Comparison of ENCODE assay signal across 18 cellular contexts in genomic region chr7:38694326-38694725, GRCh38.
"Had no signal": no experiment of that assay in that cellular context is flagged by ENCODE, and none has a peak within 500 bp of the region (broad histone marks: within the 10 kb centered on the region; RNA-seq: fewer than 3 reads in every experiment).

No MANE protein-coding gene starts in this region.

- H3K27ac ChIP-seq: VCaP had no signal

- ATAC-seq: activated naive CD8-positive, alpha-beta T cell treated with anti-CD3 and anti-CD28 coated beads, Interleukin-2, amount 50 U/mL, for 24 hours; left cardiac atrium; sciatic nerve had no signal

- DNase-seq: activated CD4-positive, alpha-beta T cell treated with anti-CD3 and anti-CD28 coated beads for 1 hour; activated CD8-positive, alpha-beta memory T cell treated with anti-CD3 and anti-CD28 coated beads for 24 hours; activated CD8-positive, alpha-beta memory T cell treated with anti-CD3 and anti-CD28 coated beads, Interleukin-2, amount 50 U/mL, for 48 hours; activated effector memory CD4-positive, alpha-beta T cell treated with Interleukin-2 at 50 U/mL for 16 hours; activated naive CD4-positive, alpha-beta T cell treated with anti-CD3 and anti-CD28 coated beads, Interleukin-2, amount 10 ng/mL, durations not matched to agents 7 days and 5 days; activated naive CD8-positive, alpha-beta T cell treated with anti-CD3 and anti-CD28 coated beads, Interleukin-2, amount 50 U/mL, for 24 hours; activated T-cell treated with anti-CD3 and anti-CD28 coated beads, Interleukin-2, amount 50 U/mL, for 48 hours; anterior cingulate cortex; caudate nucleus; hippocampal formation; left cardiac atrium; stimulated activated CD4-positive, alpha-beta T cell treated with anti-CD3 and anti-CD28 coated beads, Interleukin-4, amount 100 ng/mL, for 1 hour; stimulated activated naive CD4-positive, alpha-beta T cell had no signal

- H3K4me3 Mint-ChIP-seq: activated naive CD4-positive, alpha-beta T cell treated with anti-CD3 and anti-CD28 coated beads, Interleukin-2, amount 10 ng/mL, durations not matched to agents 7 days and 5 days; activated naive CD8-positive, alpha-beta T cell treated with anti-CD3 and anti-CD28 coated beads, Interleukin-2, amount 50 U/mL, for 24 hours; brain; nephron had no signal

- H3K9me3 Mint-ChIP-seq: activated naive CD8-positive, alpha-beta T cell treated with anti-CD3 and anti-CD28 coated beads, Interleukin-2, amount 50 U/mL, for 24 hours had no signal

- H3K36me3 Mint-ChIP-seq: activated naive CD4-positive, alpha-beta T cell treated with anti-CD3 and anti-CD28 coated beads, Interleukin-2, amount 10 ng/mL, durations not matched to agents 7 days and 5 days; brain had no signal

- H3K4me1 Mint-ChIP-seq: activated naive CD4-positive, alpha-beta T cell treated with anti-CD3 and anti-CD28 coated beads, Interleukin-2, amount 10 ng/mL, durations not matched to agents 7 days and 5 days; activated naive CD8-positive, alpha-beta T cell treated with anti-CD3 and anti-CD28 coated beads, Interleukin-2, amount 50 U/mL, for 24 hours; brain; nephron had no signal

- H3K4me3 ChIP-seq: smooth muscle cell had no signal

- H3K27ac Mint-ChIP-seq: activated naive CD4-positive, alpha-beta T cell treated with anti-CD3 and anti-CD28 coated beads, Interleukin-2, amount 10 ng/mL, durations not matched to agents 7 days and 5 days; activated naive CD8-positive, alpha-beta T cell treated with anti-CD3 and anti-CD28 coated beads, Interleukin-2, amount 50 U/mL, for 24 hours; brain; nephron had no signal

- H3K4me2 ChIP-seq: smooth muscle cell had no signal
